Comparison of ENCODE assay signal across 18 cellular contexts in the genomic region with DNA sequence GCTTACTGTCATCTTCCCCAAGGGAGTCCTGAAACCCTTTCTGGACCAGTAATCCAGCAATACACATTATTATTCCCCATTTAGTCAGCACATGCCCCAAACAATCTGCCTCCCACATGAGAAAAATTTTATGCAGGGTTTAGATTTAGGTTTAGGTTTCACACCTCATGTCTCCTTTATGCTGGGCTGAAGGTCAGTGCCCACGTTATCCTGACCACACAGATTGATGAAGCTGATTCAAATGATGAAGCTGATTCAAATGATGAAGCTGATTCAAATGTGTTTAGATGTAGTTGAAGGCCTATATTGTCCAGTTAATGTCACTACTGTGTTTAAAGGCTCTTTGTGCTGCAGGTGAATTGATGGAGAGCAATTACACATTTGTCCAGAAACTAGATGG.
A peak's percentile ranks its signal among the peaks of the same experiment; 100 is the strongest.
DNase-seq lines count a peak whose midpoint lies in the region; ATAC-seq lines count a peak whose summit lies in the region.
"Had no signal": no experiment of that assay in that cellular context is flagged by ENCODE, and none has a peak within 500 bp of the region (broad histone marks: within the 10 kb centered on the region; RNA-seq: fewer than 3 reads in every experiment).

No MANE protein-coding gene starts in this region.

- peaks cover 78% of the 10 kb centered on the region for H3K36me3 Mint-ChIP-seq in T-helper 1 cell treated with Interleukin-12 subunit alpha and Interleukin-12 subunit beta and Interleukin-4 antibody, amounts not matched to agents 30 μg/mL and 1 μg/mL, for 36 hours (ENCODE audit: low read depth)
- peaks cover 34% of the 10 kb centered on the region for H3K36me3 Mint-ChIP-seq in activated naive CD4-positive, alpha-beta T cell treated with anti-CD3 and anti-CD28 coated beads, Interleukin-2, amount 50 U/mL, for 24 hours
- peaks cover 60% of the 10 kb centered on the region for H3K36me3 Mint-ChIP-seq in activated naive CD8-positive, alpha-beta T cell treated with anti-CD3 and anti-CD28 coated beads, Interleukin-2, amount 50 U/mL, for 24 hours (ENCODE audit: low read depth)
- H3K36me3 Mint-ChIP-seq in stimulated activated naive CD8-positive, alpha-beta T cell treated with anti-CD3 and anti-CD28 coated beads, Interleukin-15, Interleukin-2, amounts not matched to agents 100 ng/mL and 50 ng/mL, for 24 hours (ENCODE audit: low read depth) = peaks cover 72% of the 10 kb centered on the region

- no peaks in the 10 kb centered on the region for H3K27me3 Mint-ChIP-seq in T-helper 1 cell treated with Interleukin-12 subunit alpha and Interleukin-12 subunit beta and Interleukin-4 antibody, amounts not matched to agents 30 μg/mL and 1 μg/mL, for 36 hours (ENCODE audit: low read depth)
- H3K27me3 Mint-ChIP-seq in activated naive CD4-positive, alpha-beta T cell treated with anti-CD3 and anti-CD28 coated beads, Interleukin-2, amount 50 U/mL, for 24 hours = no peaks in the 10 kb centered on the region
- no peaks in the 10 kb centered on the region for H3K27me3 Mint-ChIP-seq in activated naive CD8-positive, alpha-beta T cell treated with anti-CD3 and anti-CD28 coated beads, Interleukin-2, amount 50 U/mL, for 24 hours
- H3K27me3 Mint-ChIP-seq in stimulated activated naive CD8-positive, alpha-beta T cell treated with anti-CD3 and anti-CD28 coated beads, Interleukin-15, Interleukin-2, amounts not matched to agents 100 ng/mL and 50 ng/mL, for 24 hours = no peaks in the 10 kb centered on the region

- DNase-seq in T-helper 1 cell (no peak), NCI-H1048 (lab: John Stamatoyannopoulos, UW) (no peak)
- no peak for DNase-seq in activated naive CD4-positive, alpha-beta T cell treated with anti-CD3 and anti-CD28 coated beads, Interleukin-2, amount 50 U/mL, for 16 hours
- no peak for DNase-seq in activated naive CD8-positive, alpha-beta T cell treated with anti-CD3 and anti-CD28 coated beads, Interleukin-2, amount 50 U/mL, for 24 hours
- DNase-seq: Caco-2, DMS53, NCI-H146, NCI-H2081 treated with DMSO at 0.1 percent for 48 hours, NCI-H226, NCI-H526, OCI-M1, RPMI8226 had no signal

- peak; percentile 15 for ATAC-seq in activated naive CD8-positive, alpha-beta T cell treated with anti-CD3 and anti-CD28 coated beads, Interleukin-2, amount 50 U/mL, for 24 hours
- no peak for ATAC-seq in HG02571 (IDR thresholded peaks at IDR 0.05; ENCODE audit: unreplicated experiment)
- ATAC-seq: GM12878, GM23338 had no signal

- H3K4me1 Mint-ChIP-seq in T-helper 1 cell treated with Interleukin-12 subunit alpha and Interleukin-12 subunit beta and Interleukin-4 antibody, amounts not matched to agents 30 μg/mL and 1 μg/mL, for 36 hours (ENCODE audit: low read depth) = peaks cover 88% of the 10 kb centered on the region
- peaks cover 99% of the 10 kb centered on the region for H3K4me1 Mint-ChIP-seq in activated naive CD4-positive, alpha-beta T cell treated with anti-CD3 and anti-CD28 coated beads, Interleukin-2, amount 50 U/mL, for 24 hours
- H3K4me1 Mint-ChIP-seq in activated naive CD8-positive, alpha-beta T cell treated with anti-CD3 and anti-CD28 coated beads, Interleukin-2, amount 50 U/mL, for 24 hours = peaks cover 100% of the 10 kb centered on the region
- peaks cover 100% of the 10 kb centered on the region for H3K4me1 Mint-ChIP-seq in stimulated activated naive CD8-positive, alpha-beta T cell treated with anti-CD3 and anti-CD28 coated beads, Interleukin-15, Interleukin-2, amounts not matched to agents 100 ng/mL and 50 ng/mL, for 24 hours (ENCODE audit: low read depth)
- H3K4me1 Mint-ChIP-seq: GM23338 had no signal

- no peaks in the 10 kb centered on the region for H3K9me3 Mint-ChIP-seq in T-helper 1 cell treated with Interleukin-12 subunit alpha and Interleukin-12 subunit beta and Interleukin-4 antibody, amounts not matched to agents 30 μg/mL and 1 μg/mL, for 36 hours
- peaks cover 7% of the 10 kb centered on the region for H3K9me3 Mint-ChIP-seq in activated naive CD4-positive, alpha-beta T cell treated with anti-CD3 and anti-CD28 coated beads, Interleukin-2, amount 50 U/mL, for 24 hours
- H3K9me3 Mint-ChIP-seq in activated naive CD8-positive, alpha-beta T cell treated with anti-CD3 and anti-CD28 coated beads, Interleukin-2, amount 50 U/mL, for 24 hours = peaks cover 7% of the 10 kb centered on the region
- peaks cover 4% of the 10 kb centered on the region for H3K9me3 Mint-ChIP-seq in stimulated activated naive CD8-positive, alpha-beta T cell treated with anti-CD3 and anti-CD28 coated beads, Interleukin-15, Interleukin-2, amounts not matched to agents 100 ng/mL and 50 ng/mL, for 24 hours

- no peak overlapping the region for H3K4me3 Mint-ChIP-seq in T-helper 1 cell treated with Interleukin-12 subunit alpha and Interleukin-12 subunit beta and Interleukin-4 antibody, amounts not matched to agents 30 μg/mL and 1 μg/mL, for 36 hours
- H3K4me3 Mint-ChIP-seq in activated naive CD4-positive, alpha-beta T cell treated with anti-CD3 and anti-CD28 coated beads, Interleukin-2, amount 50 U/mL, for 24 hours = peak overlapping the region; percentile 5
- H3K4me3 Mint-ChIP-seq in activated naive CD8-positive, alpha-beta T cell treated with anti-CD3 and anti-CD28 coated beads, Interleukin-2, amount 50 U/mL, for 24 hours = peak overlapping the region; percentile 79
- peak overlapping the region; percentile 85 for H3K4me3 Mint-ChIP-seq in stimulated activated naive CD8-positive, alpha-beta T cell treated with anti-CD3 and anti-CD28 coated beads, Interleukin-15, Interleukin-2, amounts not matched to agents 100 ng/mL and 50 ng/mL, for 24 hours
- H3K4me3 Mint-ChIP-seq: GM23338 had no signal

- H3K27ac Mint-ChIP-seq in T-helper 1 cell treated with Interleukin-12 subunit alpha and Interleukin-12 subunit beta and Interleukin-4 antibody, amounts not matched to agents 30 μg/mL and 1 μg/mL, for 36 hours = peak overlapping the region; percentile 50
- H3K27ac Mint-ChIP-seq in activated naive CD4-positive, alpha-beta T cell treated with anti-CD3 and anti-CD28 coated beads, Interleukin-2, amount 50 U/mL, for 24 hours = peak overlapping the region; percentile 98
- H3K27ac Mint-ChIP-seq in activated naive CD8-positive, alpha-beta T cell treated with anti-CD3 and anti-CD28 coated beads, Interleukin-2, amount 50 U/mL, for 24 hours = peak overlapping the region; percentile 93
- peak overlapping the region; percentile 98 for H3K27ac Mint-ChIP-seq in stimulated activated naive CD8-positive, alpha-beta T cell treated with anti-CD3 and anti-CD28 coated beads, Interleukin-15, Interleukin-2, amounts not matched to agents 100 ng/mL and 50 ng/mL, for 24 hours
- H3K27ac Mint-ChIP-seq: GM23338 had no signal
